19 cellular contexts compared by ENCODE assay signal in the genomic region with DNA sequence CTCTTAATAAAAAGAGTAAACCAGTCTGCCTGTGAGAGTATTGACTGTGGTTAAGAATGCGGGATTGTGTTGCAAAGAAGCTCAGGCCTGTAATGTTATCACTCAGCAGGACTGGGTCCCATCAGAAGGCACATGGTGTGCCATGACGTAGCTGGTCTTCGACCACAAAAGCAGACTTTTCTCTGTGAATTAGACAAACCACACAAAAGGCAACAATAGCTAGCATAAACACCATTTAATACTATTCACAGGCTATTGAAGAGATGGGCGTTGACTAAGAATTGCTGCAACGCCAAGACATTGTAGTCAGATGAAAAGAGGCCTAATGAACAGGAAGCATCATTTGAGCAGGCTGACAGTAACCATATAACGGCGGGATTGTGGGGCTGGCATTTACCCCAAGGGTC.
DNase-seq lines count a peak whose midpoint lies in the region; ATAC-seq and TF ChIP-seq lines count a peak whose summit lies in the region.
"Had no signal": no experiment of that assay in that cellular context is flagged by ENCODE, and none has a peak within 500 bp of the region (broad histone marks: within the 10 kb centered on the region; RNA-seq: fewer than 3 reads in every experiment).

No MANE protein-coding gene starts in this region.

- no peaks in the 10 kb centered on the region for H3F3A ChIP-seq in smooth muscle cell (ENCODE audit: low read depth)

- H3K36me3 ChIP-seq in aorta (ENCODE audit: control insufficient read depth in 1 of 2, insufficient read depth in 2 of 2, low read length in 1 of 2) (no peaks in the 10 kb centered on the region), smooth muscle cell (ENCODE audit: low read depth) (no peaks in the 10 kb centered on the region)
- H3K36me3 ChIP-seq: BLaER1 treated with 17β-estradiol and CSF1 and Interleukin-3, amounts not matched to agents 10 nM and 100 nM; brain microvascular endothelial cell; esophagus muscularis mucosa; heart left ventricle; right atrium auricular region had no signal

- H3K9me3 ChIP-seq in aorta (ENCODE audit: control insufficient read depth, low read length) (no peaks in the 10 kb centered on the region), smooth muscle cell (replicated peaks; ENCODE audit: low read depth) (no peaks in the 10 kb centered on the region)
- H3K9me3 ChIP-seq: BLaER1 treated with 17β-estradiol and CSF1 and Interleukin-3, amounts not matched to agents 10 nM and 100 nM; esophagus muscularis mucosa; right atrium auricular region had no signal

- CTCF ChIA-PET in WTC11 (lab: Charles Lee) = interaction anchor here (0.8 to 2.1 kb wide), 5 partner anchors 20 to 328 kb away, joined by 3 to 7 read pairs (median 4); a partner anchor contains a TSS

- no peaks in the 10 kb centered on the region for H3K36me3 Mint-ChIP-seq in WTC11

- H3K27me3 Mint-ChIP-seq in WTC11 (ENCODE audit: low read depth) = peaks cover 3% of the 10 kb centered on the region

- POLR2A ChIA-PET in WTC11 (lab: Charles Lee) = interaction anchor here (0.6 kb wide), 1 partner anchor 617 kb away, joined by 3 read pairs; no protein-coding TSS in a partner anchor

- 0 out of 2 replicates have a peak overlapping the region, but pooled peaks have one; percentile 4 for H3K27ac Mint-ChIP-seq in WTC11
- H3K27ac Mint-ChIP-seq: activated naive CD4-positive, alpha-beta T cell treated with anti-CD3 and anti-CD28 coated beads for 36 hours; nephron progenitor cell; stimulated activated naive CD8-positive, alpha-beta T cell treated with anti-CD3 and anti-CD28 coated beads, Interleukin-15, amount 100 ng/mL, for 72 hours had no signal

- H3K4me3 Mint-ChIP-seq in WTC11 = no peak overlapping the region
- H3K4me3 Mint-ChIP-seq: activated naive CD4-positive, alpha-beta T cell treated with anti-CD3 and anti-CD28 coated beads for 36 hours; nephron progenitor cell; stimulated activated naive CD8-positive, alpha-beta T cell treated with anti-CD3 and anti-CD28 coated beads, Interleukin-15, amount 100 ng/mL, for 72 hours had no signal

- peaks cover 31% of the 10 kb centered on the region for H3K4me1 Mint-ChIP-seq in WTC11
- H3K4me1 Mint-ChIP-seq: stimulated activated naive CD8-positive, alpha-beta T cell treated with anti-CD3 and anti-CD28 coated beads, Interleukin-15, amount 100 ng/mL, for 72 hours had no signal

- ATAC-seq in WTC11 = peak; percentile 72
- no peak for ATAC-seq in aorta (ENCODE audit: low FRiP score)
- ATAC-seq: heart left ventricle; stimulated activated naive CD8-positive, alpha-beta T cell treated with anti-CD3 and anti-CD28 coated beads, Interleukin-15, amount 100 ng/mL, for 72 hours had no signal

- H3K79me2 ChIP-seq in smooth muscle cell (ENCODE audit: low read depth) = no peaks in the 10 kb centered on the region

- no peak overlapping the region for H3K9ac ChIP-seq in smooth muscle cell (ENCODE audit: low read depth)
- H3K9ac ChIP-seq: BLaER1 treated with 17β-estradiol and CSF1 and Interleukin-3, amounts not matched to agents 10 nM and 100 nM had no signal

- no peaks in the 10 kb centered on the region for H3K27me3 ChIP-seq in aorta (ENCODE audit: control insufficient read depth in 1 of 2, insufficient read depth in 2 of 2, low read length in 1 of 2)
- H3K27me3 ChIP-seq in smooth muscle cell (ENCODE audit: low read depth) = peaks cover 16% of the 10 kb centered on the region
- H3K27me3 ChIP-seq: BLaER1 treated with 17β-estradiol and CSF1 and Interleukin-3, amounts not matched to agents 10 nM and 100 nM; brain microvascular endothelial cell; right atrium auricular region had no signal

- H3K27ac ChIP-seq in substantia nigra (ENCODE audit: low read depth, low read length, poor library complexity, severe bottlenecking) (peak overlapping the region; percentile 64), aorta (ENCODE audit: low read depth in 1 of 2, low read length in 2 of 2) (no peak overlapping the region), smooth muscle cell (ENCODE audit: low read depth) (no peak overlapping the region)
- H3K27ac ChIP-seq: BLaER1 treated with 17β-estradiol and CSF1 and Interleukin-3, amounts not matched to agents 10 nM and 100 nM; brain microvascular endothelial cell; esophagus muscularis mucosa; heart left ventricle; right atrium auricular region had no signal

- whole genome bisulfite sequencing in aorta, 2 donors = 51 to 63% methylated on average over 7 of the region's 7 CpGs
- 48% methylated on average over 7 of the region's 7 CpGs for WGBS in smooth muscle cell (ENCODE audit: low lambda C conversion rate)

- H4K20me1 ChIP-seq in smooth muscle cell (ENCODE audit: low read depth) = no peaks in the 10 kb centered on the region
- H4K20me1 ChIP-seq: BLaER1 treated with 17β-estradiol and CSF1 and Interleukin-3, amounts not matched to agents 10 nM and 100 nM had no signal

- intact Hi-C loops in aorta (cut with DNase I) = no loop called here

- peaks cover under 1% of the 10 kb centered on the region; the same call in 1 of the 2 replicates for H3K9me3 Mint-ChIP-seq in WTC11
- H3K9me3 Mint-ChIP-seq: activated naive CD4-positive, alpha-beta T cell treated with anti-CD3 and anti-CD28 coated beads for 36 hours; stimulated activated naive CD8-positive, alpha-beta T cell treated with anti-CD3 and anti-CD28 coated beads, Interleukin-15, amount 100 ng/mL, for 72 hours had no signal

- H3K4me3 ChIP-seq in aorta (ENCODE audit: low read length in 2 of 2) (no peak overlapping the region), smooth muscle cell (no peak overlapping the region)
- H3K4me3 ChIP-seq: BLaER1 treated with 17β-estradiol and CSF1 and Interleukin-3, amounts not matched to agents 10 nM and 100 nM; esophagus muscularis mucosa; heart left ventricle; right atrium auricular region had no signal

- TF ChIP-seq CTCF in WTC11 (IDR thresholded peaks at IDR 0.05) = no peak
- TF ChIP-seq CTCF in smooth muscle cell (IDR thresholded peaks at IDR 0.05; ENCODE audit: borderline replicate concordance, insufficient read depth, poor library complexity, severe bottlenecking) = no peak

- H2AFZ ChIP-seq in smooth muscle cell (ENCODE audit: low read depth) = no peak overlapping the region

- H3K4me1 ChIP-seq in aorta (ENCODE audit: control insufficient read depth in 1 of 2, insufficient read depth in 2 of 2, low read length in 2 of 2) = no peaks in the 10 kb centered on the region
- peaks cover 34% of the 10 kb centered on the region for H3K4me1 ChIP-seq in smooth muscle cell (ENCODE audit: low read depth)
- H3K4me1 ChIP-seq: BLaER1 treated with 17β-estradiol and CSF1 and Interleukin-3, amounts not matched to agents 10 nM and 100 nM; esophagus muscularis mucosa; heart left ventricle; right atrium auricular region had no signal

- no peak overlapping the region for H3K4me2 ChIP-seq in smooth muscle cell
- H3K4me2 ChIP-seq: BLaER1 treated with 17β-estradiol and CSF1 and Interleukin-3, amounts not matched to agents 10 nM and 100 nM had no signal

- DNase-seq in NCI-H1436 (lab: John Stamatoyannopoulos, UW) (peak; percentile 28), NCI-H1436 treated with DMSO at 0.1 percent for 48 hours (lab: John Stamatoyannopoulos, UW) (no peak), WTC11 (ENCODE audit: low spot score) (no peak), iPS DF 19.7 (ENCODE audit: low read depth, low spot score) (peak; percentile 25), substantia nigra (lab: John Stamatoyannopoulos, UW) (peak in 9 of 49 donors; percentile 4 to 47 (median 8)), germinal center (ENCODE audit: low spot score) (no peak), aorta (no peak), smooth muscle cell (lab: John Stamatoyannopoulos, UW; ENCODE audit: unreplicated experiment) (no peak)
- DNase-seq: activated CD4-positive, alpha-beta T cell treated with anti-CD3 and anti-CD28 coated beads, Interleukin-2, amount 50 U/mL, for 1 hour; activated naive CD4-positive, alpha-beta T cell treated with anti-CD3 and anti-CD28 coated beads for 36 hours; brain microvascular endothelial cell; DMS 273 treated with DMSO at 0.1 percent for 48 hours; HCEC 1CT; heart left ventricle; nephron progenitor cell; stimulated activated naive CD8-positive, alpha-beta T cell treated with anti-CD3 and anti-CD28 coated beads, Interleukin-15, amount 100 ng/mL, for 72 hours had no signal

TF ChIP-seq in WTC11, 78 proteins besides CTCF, POLR2A, EP300 and RAD21 (continues in another document):
- TF ChIP-seq TCF7 (CRISPR knock-in tag; IDR thresholded peaks at IDR 0.05; ENCODE audit: low read depth) (no peak), SMAD3 (CRISPR knock-in tag; IDR thresholded peaks at IDR 0.05; ENCODE audit: borderline replicate concordance) (no peak)
- TF ChIP-seq, protein P1, sequence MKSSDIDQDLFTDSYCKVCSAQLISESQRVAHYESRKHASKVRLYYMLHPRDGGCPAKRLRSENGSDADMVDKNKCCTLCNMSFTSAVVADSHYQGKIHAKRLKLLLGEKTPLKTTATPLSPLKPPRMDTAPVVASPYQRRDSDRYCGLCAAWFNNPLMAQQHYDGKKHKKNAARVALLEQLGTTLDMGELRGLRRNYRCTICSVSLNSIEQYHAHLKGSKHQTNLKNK (CRISPR knock-in tag; IDR thresholded peaks at IDR 0.05) = no peak
- TF ChIP-seq, protein P2, sequence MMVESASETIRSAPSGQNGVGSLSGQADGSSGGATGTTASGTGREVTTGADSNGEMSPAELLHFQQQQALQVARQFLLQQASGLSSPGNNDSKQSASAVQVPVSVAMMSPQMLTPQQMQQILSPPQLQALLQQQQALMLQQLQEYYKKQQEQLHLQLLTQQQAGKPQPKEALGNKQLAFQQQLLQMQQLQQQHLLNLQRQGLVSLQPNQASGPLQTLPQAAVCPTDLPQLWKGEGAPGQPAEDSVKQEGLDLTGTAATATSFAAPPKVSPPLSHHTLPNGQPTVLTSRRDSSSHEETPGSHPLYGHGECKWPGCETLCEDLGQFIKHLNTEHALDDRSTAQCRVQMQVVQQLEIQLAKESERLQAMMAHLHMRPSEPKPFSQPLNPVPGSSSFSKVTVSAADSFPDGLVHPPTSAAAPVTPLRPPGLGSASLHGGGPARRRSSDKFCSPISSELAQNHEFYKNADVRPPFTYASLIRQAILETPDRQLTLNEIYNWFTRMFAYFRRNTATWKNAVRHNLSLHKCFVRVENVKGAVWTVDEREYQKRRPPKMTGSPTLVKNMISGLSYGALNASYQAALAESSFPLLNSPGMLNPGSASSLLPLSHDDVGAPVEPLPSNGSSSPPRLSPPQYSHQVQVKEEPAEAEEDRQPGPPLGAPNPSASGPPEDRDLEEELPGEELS (CRISPR knock-in tag; IDR thresholded peaks at IDR 0.05) = no peak
- TF ChIP-seq, protein P3, sequence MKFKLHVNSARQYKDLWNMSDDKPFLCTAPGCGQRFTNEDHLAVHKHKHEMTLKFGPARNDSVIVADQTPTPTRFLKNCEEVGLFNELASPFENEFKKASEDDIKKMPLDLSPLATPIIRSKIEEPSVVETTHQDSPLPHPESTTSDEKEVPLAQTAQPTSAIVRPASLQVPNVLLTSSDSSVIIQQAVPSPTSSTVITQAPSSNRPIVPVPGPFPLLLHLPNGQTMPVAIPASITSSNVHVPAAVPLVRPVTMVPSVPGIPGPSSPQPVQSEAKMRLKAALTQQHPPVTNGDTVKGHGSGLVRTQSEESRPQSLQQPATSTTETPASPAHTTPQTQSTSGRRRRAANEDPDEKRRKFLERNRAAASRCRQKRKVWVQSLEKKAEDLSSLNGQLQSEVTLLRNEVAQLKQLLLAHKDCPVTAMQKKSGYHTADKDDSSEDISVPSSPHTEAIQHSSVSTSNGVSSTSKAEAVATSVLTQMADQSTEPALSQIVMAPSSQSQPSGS (CRISPR knock-in tag; IDR thresholded peaks at IDR 0.05; ENCODE audit: borderline replicate concordance, low read depth) = no peak

Comparison
In these comparisons a context has a peak if more than half of its experiments do, and no peak if none do; other contexts are left out.
1. DNase-seq: peak in NCI-H1436 (single experiment) and iPS DF 19.7 (single experiment); none in NCI-H1436 treated with DMSO at 0.1 percent for 48 hours (single experiment), WTC11 (single experiment), germinal center (single experiment), aorta (0 of 2) and smooth muscle cell (single experiment).